ENCODE assay signal across 8 cellular contexts in genomic region chr12:29088611-29089219, GRCh38.
DNase-seq lines count a peak whose midpoint lies in the region; ATAC-seq, FAIRE-seq and TF ChIP-seq lines count a peak whose summit lies in the region.

No MANE protein-coding gene starts in this region.

- DNase-seq in GM06990 (ENCODE audit: extremely low read depth, insufficient read length): no peak
- peak; percentile 30 for DNase-seq in NCI-H1105 treated with DMSO at 0.1 percent for 48 hours (lab: John Stamatoyannopoulos, UW)
- DNase-seq in K562 (ENCODE audit: extremely low read depth in 1 of 4, low spot score in 3 of 4): peak in 2 of 4 experiments; percentile 4 to 7
- DNase-seq in naive thymus-derived CD4-positive, alpha-beta T cell: peak in 4 of 9 donors; percentile 26 to 36 (median 29)
- no peak for DNase-seq in NK-92 (lab: John Stamatoyannopoulos, UW; ENCODE audit: unreplicated experiment)
- DNase-seq in retina: no peak

- H4K20me1 ChIP-seq in K562 (replicated peaks; ENCODE audit: control insufficient read depth, insufficient read depth, low read length): no peaks in the 10 kb centered on the region

- no peaks in the 10 kb centered on the region for H3K4me1 ChIP-seq in K562 (replicated peaks in 1 of 2; ENCODE audit: control insufficient read depth in 2 of 2, insufficient read depth in 2 of 2, low read length in 2 of 2)
- H3K4me1 ChIP-seq in naive thymus-derived CD4-positive, alpha-beta T cell (ENCODE audit: control insufficient read depth in 2 of 2, insufficient read depth in 2 of 2, low read length in 2 of 2): no peaks in the 10 kb centered on the region

- ATAC-seq in K562 (no peak), GM21717 (IDR thresholded peaks at IDR 0.05; ENCODE audit: unreplicated experiment) (no peak), HG03196 (IDR thresholded peaks at IDR 0.05; ENCODE audit: unreplicated experiment) (no peak)
- peak; percentile 49 for ATAC-seq in naive thymus-derived CD4-positive, alpha-beta T cell

- peaks cover 0 to 5% (median 3%) of the 10 kb centered on the region in 7 donors for H3K4me1 Mint-ChIP-seq in naive thymus-derived CD4-positive, alpha-beta T cell

- no peak overlapping the region for H3K4me3 ChIP-seq in GM06990 (replicated peaks; ENCODE audit: low read depth, low read length)
- H3K4me3 ChIP-seq in K562: no peak overlapping the region
- no peak overlapping the region for H3K4me3 ChIP-seq in naive thymus-derived CD4-positive, alpha-beta T cell (ENCODE audit: low read length)

- no peak for TF ChIP-seq POLR2A in K562 (conservative IDR thresholded peaks at IDR 0.05)

- peaks cover 0 to 45% (median 0%) of the 10 kb centered on the region in 5 donors for H3K27me3 Mint-ChIP-seq in naive thymus-derived CD4-positive, alpha-beta T cell

- no peak overlapping the region for H3K9ac ChIP-seq in K562 (ENCODE audit: insufficient read depth in 1 of 2, low read depth in 2 of 2, low read length in 2 of 2)

- no peak overlapping the region for H3K27ac ChIP-seq in K562 (ENCODE audit: extremely low read depth, low read depth, low read length)
- no peak overlapping the region for H3K27ac ChIP-seq in naive thymus-derived CD4-positive, alpha-beta T cell (ENCODE audit: low read depth, low read length)

- POLR2A ChIA-PET in K562 (lab: Yijun Ruan, JAX): no interaction called here
- POLR2A ChIA-PET in naive thymus-derived CD4-positive, alpha-beta T cell (lab: Charles Lee): no interaction called here

- no peak overlapping the region for H3K27ac Mint-ChIP-seq in naive thymus-derived CD4-positive, alpha-beta T cell

- H3K9me3 Mint-ChIP-seq in naive thymus-derived CD4-positive, alpha-beta T cell: peaks cover 0 to 14% (median 0%) of the 10 kb centered on the region in 11 donors

- no peak overlapping the region for H3K4me2 ChIP-seq in K562 (ENCODE audit: insufficient read depth, low read length)

- FAIRE-seq in K562 (lab: Jason Lieb, UNC): peak; percentile 56

- no peak for TF ChIP-seq EP300 in K562 (IDR thresholded peaks at IDR 0.05; ENCODE audit: low read length)

- H3K79me2 ChIP-seq in K562 (ENCODE audit: control insufficient read depth, insufficient read depth, low read length): no peaks in the 10 kb centered on the region

- no peak overlapping the region for H2AFZ ChIP-seq in K562 (ENCODE audit: low read depth, low read length)

- in situ Hi-C loops in K562 (cut with MboI): no loop called here

- H3K9me1 ChIP-seq in K562 (ENCODE audit: control insufficient read depth, insufficient read depth, low read length): no peaks in the 10 kb centered on the region

- CTCF ChIA-PET in K562 (lab: Yijun Ruan, JAX; ENCODE audit: low intra/inter-chr PET ratio): interaction anchor here (0.9 to 2.6 kb wide), 2 partner anchors 228 to 229 kb away, joined by 3 to 10 read pairs; no protein-coding TSS in a partner anchor
- CTCF ChIA-PET in naive thymus-derived CD4-positive, alpha-beta T cell (lab: Charles Lee): interaction anchor here (0.6 to 6.6 kb wide), 9 partner anchors 12 to 233 kb away, joined by 3 to 42 read pairs (median 4); no protein-coding TSS in a partner anchor

- no peaks in the 10 kb centered on the region for H3K27me3 ChIP-seq in GM06990 (replicated peaks; ENCODE audit: control insufficient read depth, insufficient read depth, low read length)
- no peaks in the 10 kb centered on the region for H3K27me3 ChIP-seq in K562 (ENCODE audit: control insufficient read depth in 2 of 2, insufficient read depth in 2 of 2, low read length in 2 of 2)
- no peaks in the 10 kb centered on the region for H3K27me3 ChIP-seq in naive thymus-derived CD4-positive, alpha-beta T cell (ENCODE audit: control insufficient read depth in 2 of 2, insufficient read depth in 2 of 2, low read length in 2 of 2)

- H3K36me3 Mint-ChIP-seq in naive thymus-derived CD4-positive, alpha-beta T cell: peaks cover 0 to 10% (median 4%) of the 10 kb centered on the region in 5 donors

- BruUV-seq in K562 (replicated peaks; lab: Mats Ljungman, UMichigan): no TSS peak

- H3K36me3 ChIP-seq in GM06990 (ENCODE audit: control insufficient read depth, insufficient read depth, low read length): no peaks in the 10 kb centered on the region
- no peaks in the 10 kb centered on the region for H3K36me3 ChIP-seq in K562 (ENCODE audit: control insufficient read depth, insufficient read depth, low read length)
- H3K36me3 ChIP-seq in naive thymus-derived CD4-positive, alpha-beta T cell (ENCODE audit: control insufficient read depth in 2 of 3, insufficient read depth in 3 of 3, low read length in 3 of 3): no peaks in the 10 kb centered on the region

- peak; percentile 27 for TF ChIP-seq CTCF in GM06990 (IDR thresholded peaks at IDR 0.05; ENCODE audit: insufficient read depth, low read length, poor library complexity, severe bottlenecking)
- TF ChIP-seq CTCF in K562 (IDR thresholded peaks at IDR 0.05 in 2 of 3, conservative IDR thresholded peaks at IDR 0.05 in 1 of 3; ENCODE audit: insufficient read depth in 2 of 3, low read depth in 1 of 3, low read length in 3 of 3): peak; percentile 9 to 54 (median 23); a peak in 3 of 6 replicates

- peak; percentile 44 to 64 for TF ChIP-seq RAD21 in K562 (CRISPR knock-in tag; conservative IDR thresholded peaks at IDR 0.05 in 1 of 2, IDR thresholded peaks at IDR 0.05 in 1 of 2)

- intact Hi-C loops in K562 (cut with micrococcal nuclease): loop anchor here (2.0 to 10.0 kb wide), 2 partner anchors 228 to 336 kb away; no protein-coding TSS in a partner anchor
- intact Hi-C loops in naive thymus-derived CD4-positive, alpha-beta T cell (cut with micrococcal nuclease): loop anchor here (1.0 to 10.0 kb wide), 5 partner anchors 15 to 339 kb away; no protein-coding TSS in a partner anchor

- H3K9me3 ChIP-seq in K562 (replicated peaks; ENCODE audit: control insufficient read depth, insufficient read depth, low read depth, low read length): no peaks in the 10 kb centered on the region; the same call in 1 of the 2 replicates
- no peaks in the 10 kb centered on the region for H3K9me3 ChIP-seq in naive thymus-derived CD4-positive, alpha-beta T cell (ENCODE audit: control insufficient read depth in 2 of 3, low read length in 3 of 3)

- H3K4me3 Mint-ChIP-seq in naive thymus-derived CD4-positive, alpha-beta T cell: no peak overlapping the region

TF ChIP-seq in K562, 482 proteins besides CTCF, POLR2A, EP300 and RAD21:
- TF ChIP-seq PURB (CRISPR knock-in tag; IDR thresholded peaks at IDR 0.05; ENCODE audit: low read depth) (no peak), ZNF512 (tag; IDR thresholded peaks at IDR 0.05) (peak; percentile 86), VEZF1 (CRISPR knock-in tag; IDR thresholded peaks at IDR 0.05) (peak; percentile 17; the same call in 1 of the 2 replicates)
